In genomic region chr12:95551913-95552516, GRCh38 we compare ENCODE assay signal across 18 cellular contexts.
A peak's percentile ranks its signal among the peaks of the same experiment; 100 is the strongest.
DNase-seq lines count a peak whose midpoint lies in the region; ATAC-seq lines count a peak whose summit lies in the region.
"Had no signal": no experiment of that assay in that cellular context is flagged by ENCODE, and none has a peak within 500 bp of the region (broad histone marks: within the 10 kb centered on the region; RNA-seq: fewer than 3 reads in every experiment).

No MANE protein-coding gene starts in this region.

- no peak for DNase-seq in stimulated activated naive CD8-positive, alpha-beta T cell treated with anti-CD3 and anti-CD28 coated beads, Interleukin-15, Interleukin-2, amounts not matched to agents 100 U/mL and 50 U/mL, for 24 hours
- DNase-seq in central memory CD4-positive, alpha-beta T cell, result no peak
- DNase-seq in NCI-H1048 (lab: John Stamatoyannopoulos, UW), result no peak
- DNase-seq in NCI-H187 (lab: John Stamatoyannopoulos, UW), result no peak
- no peak for DNase-seq in DMS79 (lab: John Stamatoyannopoulos, UW)
- DNase-seq: activated naive CD4-positive, alpha-beta T cell; Caco-2; GDM1; GM23248; kidney; NCI-H187 treated with DMSO at 0.1 percent for 48 hours; NCI-H510A treated with DMSO at 0.1 percent for 48 hours; sigmoid colon; stimulated activated CD4-positive, alpha-beta T cell treated with anti-CD3 and anti-CD28 coated beads, Interleukin-1b, Interleukin-23, amount 100 ng/mL, for 48 hours had no signal

- H3K27ac Mint-ChIP-seq in stimulated activated naive CD8-positive, alpha-beta T cell treated with anti-CD3 and anti-CD28 coated beads, Interleukin-15, Interleukin-2, amounts not matched to agents 100 ng/mL and 50 ng/mL, for 24 hours, result peak overlapping the region; percentile 88
- peak overlapping the region; percentile 78 for H3K27ac Mint-ChIP-seq in T-helper 1 cell treated with Interleukin-12 subunit alpha and Interleukin-12 subunit beta and Interleukin-4 antibody, amounts not matched to agents 30 μg/mL and 1 μg/mL, for 36 hours

- H3K9me3 Mint-ChIP-seq in stimulated activated naive CD8-positive, alpha-beta T cell treated with anti-CD3 and anti-CD28 coated beads, Interleukin-15, Interleukin-2, amounts not matched to agents 100 ng/mL and 50 ng/mL, for 24 hours, result peaks cover 7% of the 10 kb centered on the region
- H3K9me3 Mint-ChIP-seq in T-helper 1 cell treated with Interleukin-12 subunit alpha and Interleukin-12 subunit beta and Interleukin-4 antibody, amounts not matched to agents 30 μg/mL and 1 μg/mL, for 36 hours, result peaks cover 6% of the 10 kb centered on the region

- no peak for ATAC-seq in stimulated activated naive CD8-positive, alpha-beta T cell treated with anti-CD3 and anti-CD28 coated beads, Interleukin-15, Interleukin-2, amounts not matched to agents 100 U/mL and 50 U/mL, for 24 hours

- H3K4me3 Mint-ChIP-seq in stimulated activated naive CD8-positive, alpha-beta T cell treated with anti-CD3 and anti-CD28 coated beads, Interleukin-15, Interleukin-2, amounts not matched to agents 100 ng/mL and 50 ng/mL, for 24 hours, result peak overlapping the region; percentile 81
- H3K4me3 Mint-ChIP-seq in T-helper 1 cell treated with Interleukin-12 subunit alpha and Interleukin-12 subunit beta and Interleukin-4 antibody, amounts not matched to agents 30 μg/mL and 1 μg/mL, for 36 hours, result peak overlapping the region; percentile 74

- peaks cover 8% of the 10 kb centered on the region for H3K36me3 Mint-ChIP-seq in stimulated activated naive CD8-positive, alpha-beta T cell treated with anti-CD3 and anti-CD28 coated beads, Interleukin-15, Interleukin-2, amounts not matched to agents 100 ng/mL and 50 ng/mL, for 24 hours (ENCODE audit: low read depth)
- H3K36me3 Mint-ChIP-seq in T-helper 1 cell treated with Interleukin-12 subunit alpha and Interleukin-12 subunit beta and Interleukin-4 antibody, amounts not matched to agents 30 μg/mL and 1 μg/mL, for 36 hours (ENCODE audit: low read depth), result no peaks in the 10 kb centered on the region

- peak overlapping the region; percentile 61 for H3K4me3 ChIP-seq in iPS-11a (ENCODE audit: low read depth, low read length)
- H3K4me3 ChIP-seq: esophagus muscularis mucosa, GM23248, sigmoid colon had no signal

- peaks cover 3% of the 10 kb centered on the region for H3K27me3 Mint-ChIP-seq in stimulated activated naive CD8-positive, alpha-beta T cell treated with anti-CD3 and anti-CD28 coated beads, Interleukin-15, Interleukin-2, amounts not matched to agents 100 ng/mL and 50 ng/mL, for 24 hours
- peaks cover 17% of the 10 kb centered on the region for H3K27me3 Mint-ChIP-seq in T-helper 1 cell treated with Interleukin-12 subunit alpha and Interleukin-12 subunit beta and Interleukin-4 antibody, amounts not matched to agents 30 μg/mL and 1 μg/mL, for 36 hours (ENCODE audit: low read depth)

- peaks cover 64% of the 10 kb centered on the region for H3K4me1 Mint-ChIP-seq in stimulated activated naive CD8-positive, alpha-beta T cell treated with anti-CD3 and anti-CD28 coated beads, Interleukin-15, Interleukin-2, amounts not matched to agents 100 ng/mL and 50 ng/mL, for 24 hours (ENCODE audit: low read depth)
- peaks cover 42% of the 10 kb centered on the region for H3K4me1 Mint-ChIP-seq in T-helper 1 cell treated with Interleukin-12 subunit alpha and Interleukin-12 subunit beta and Interleukin-4 antibody, amounts not matched to agents 30 μg/mL and 1 μg/mL, for 36 hours (ENCODE audit: low read depth)
